Comparison of ENCODE assay signal across 11 cellular contexts in genomic region chr17:45229681-45230409, GRCh38. TPM values are rescaled to one million over a fixed set of nuclear protein-coding genes. Genes with fewer than 3 reads are reported as not detected.
DNase-seq lines count a peak whose midpoint lies in the region; ATAC-seq and TF ChIP-seq lines count a peak whose summit lies in the region.
"Had no signal": no experiment of that assay in that cellular context is flagged by ENCODE, and none has a peak within 500 bp of the region (broad histone marks: within the 10 kb centered on the region; RNA-seq: fewer than 3 reads in every experiment).

No MANE protein-coding gene starts in this region.

- no peaks in the 10 kb centered on the region for H3K9me2 ChIP-seq in DOHH2 (replicated peaks; ENCODE audit: control insufficient read depth, low read length)

- intact Hi-C loops in Panc1 (cut with micrococcal nuclease; ENCODE audit: unreplicated experiment): no loop called here

- in situ Hi-C loops in Panc1 (cut with HindIII; ENCODE audit: low pct_unique_long_range_greater_than_20kb, low sequenced_read_pairs) (no loop called here), G401 (cut with HindIII; ENCODE audit: low sequenced_read_pairs) (no loop called here)

- peaks cover 6% of the 10 kb centered on the region for H3F3A ChIP-seq in DOHH2 (ENCODE audit: control insufficient read depth, insufficient read depth)

- TF ChIP-seq CTCF in DOHH2 (IDR thresholded peaks at IDR 0.05; ENCODE audit: low read depth, low read length, poor library complexity, severe bottlenecking): no peak
- TF ChIP-seq CTCF in Panc1 (IDR thresholded peaks at IDR 0.05): no peak
- no peak for TF ChIP-seq CTCF in parathyroid adenoma (IDR thresholded peaks at IDR 0.05)

- H3K27me3 ChIP-seq in DOHH2 (ENCODE audit: control insufficient read depth, low read length): no peaks in the 10 kb centered on the region
- no peaks in the 10 kb centered on the region for H3K27me3 ChIP-seq in Panc1 (ENCODE audit: control insufficient read depth, insufficient read depth, low read length)
- no peaks in the 10 kb centered on the region for H3K27me3 ChIP-seq in parathyroid adenoma (ENCODE audit: control insufficient read depth, insufficient read depth, low read length)

- H4K20me1 ChIP-seq in DOHH2 (ENCODE audit: control insufficient read depth, insufficient read depth, low read depth, low read length): no peaks in the 10 kb centered on the region

- no peak for ATAC-seq in Panc1
- ATAC-seq in HG03565 (IDR thresholded peaks at IDR 0.05; ENCODE audit: unreplicated experiment): no peak
- no peak for ATAC-seq in GM19023 (IDR thresholded peaks at IDR 0.05; ENCODE audit: unreplicated experiment)

- no peak overlapping the region for H2AFZ ChIP-seq in parathyroid adenoma

- no peak overlapping the region for H3K9ac ChIP-seq in parathyroid adenoma

- DNase-seq in Panc1 (ENCODE audit: low read depth, low spot score) (no peak), ecto neural progenitor cell (ENCODE audit: low spot score) (peak; percentile 50), NCI-H2081 treated with DMSO at 0.1 percent for 48 hours (lab: John Stamatoyannopoulos, UW) (no peak), G401 (ENCODE audit: low spot score) (no peak)
- DNase-seq: NCI-H524 treated with DMSO at 0.1 percent for 48 hours had no signal

- H3K4me2 ChIP-seq in DOHH2 (ENCODE audit: low read length) (peak overlapping the region; percentile 86), parathyroid adenoma (ENCODE audit: low read length) (no peak overlapping the region)

- H3K27ac ChIP-seq in DOHH2 (ENCODE audit: low read depth, low read length): peak overlapping the region; percentile 88; the same call in 1 of the 2 replicates
- peak overlapping the region; percentile 96 for H3K27ac ChIP-seq in Panc1 (ENCODE audit: low read length)
- peak overlapping the region; percentile 11 for H3K27ac ChIP-seq in parathyroid adenoma

- H3K9me3 ChIP-seq in DOHH2 (ENCODE audit: control insufficient read depth, insufficient read depth, low read length) (no peaks in the 10 kb centered on the region), Panc1 (ENCODE audit: control insufficient read depth, insufficient read depth, low read depth, low read length) (no peaks in the 10 kb centered on the region), parathyroid adenoma (ENCODE audit: control insufficient read depth, low read length) (no peaks in the 10 kb centered on the region)

- H3K36me3 ChIP-seq in DOHH2 (ENCODE audit: control insufficient read depth, low read length) (no peaks in the 10 kb centered on the region; the same call in 1 of the 2 replicates), Panc1 (ENCODE audit: control insufficient read depth, insufficient read depth, low read length) (no peaks in the 10 kb centered on the region), parathyroid adenoma (ENCODE audit: control insufficient read depth, insufficient read depth, low read length) (no peaks in the 10 kb centered on the region)

- no TSS peak for BruUV-seq in Panc1 (replicated peaks; lab: Mats Ljungman, UMichigan)

- H3K4me3 ChIP-seq in DOHH2 (ENCODE audit: low read length) (no peak overlapping the region), Panc1 (ENCODE audit: low read depth in 2 of 2, low read length in 2 of 2) (no peak overlapping the region), parathyroid adenoma (ENCODE audit: low read depth, low read length) (no peak overlapping the region)

- H3K4me1 ChIP-seq in DOHH2 (ENCODE audit: control insufficient read depth, low read length): peaks cover 54% of the 10 kb centered on the region
- H3K4me1 ChIP-seq in Panc1 (ENCODE audit: control insufficient read depth, insufficient read depth, low read length): peaks cover 58% of the 10 kb centered on the region
- H3K4me1 ChIP-seq in parathyroid adenoma: no peaks in the 10 kb centered on the region

- POLR2A ChIA-PET in Panc1 (lab: Charles Lee): interaction anchor here (1.2 kb wide), 1 partner anchor 87 kb away, joined by 3 read pairs; the partner anchor contains the start of gene MAP3K14

- H3K79me2 ChIP-seq in DOHH2 (ENCODE audit: control insufficient read depth, low read length): peaks cover 47% of the 10 kb centered on the region
- H3K79me2 ChIP-seq in parathyroid adenoma: no peaks in the 10 kb centered on the region

- CTCF ChIA-PET in Panc1 (lab: Charles Lee): interaction anchor here (0.9 to 2.2 kb wide), 3 partner anchors 11 to 95 kb away, joined by 3 to 14 read pairs (median 5); partner anchors contain the start of gene ACBD4

RNA-seq across cellular contexts. Expression of gene FMNL1, which starts 8.2 kb away (rescaled TPM):
- 20.0 TPM for total RNA-seq in Panc1 (2021; ENCODE audit: unreplicated experiment)
- polyA plus RNA-seq in Panc1 (2012; ENCODE audit: insufficient read length): 23.8 TPM
- 6.1 and 17.9 TPM in 2 replicates for total RNA-seq in G401 (2014; rRNA removed; shearing (Covaris generic))

RNA-seq across cellular contexts. Expression of gene SPATA32, which starts 32.0 kb away (rescaled TPM):
- total RNA-seq in Panc1 (2021; ENCODE audit: unreplicated experiment): 0.26 TPM
- 0.17 TPM for polyA plus RNA-seq in Panc1 (2012; ENCODE audit: insufficient read length)
- not detected in 2 replicates for total RNA-seq in G401 (2014; rRNA removed; shearing (Covaris generic))
- total RNA-seq: astrocyte, kidney epithelial cell had no signal

Comparison
In these comparisons a context has a peak if more than half of its experiments do, and no peak if none do; other contexts are left out.
1. H3K27ac ChIP-seq: peak in every context shown above with its lines; median percentile 96 in Panc1; 88 in DOHH2; 11 in parathyroid adenoma.